Comparison of ENCODE assay signal across 22 cellular contexts in genomic region chr5:41503321-41503720, GRCh38. TPM values are rescaled to one million over a fixed set of nuclear protein-coding genes. Genes with fewer than 3 reads are reported as not detected.
"Had no signal": no experiment of that assay in that cellular context is flagged by ENCODE, and none has a peak within 500 bp of the region (broad histone marks: within the 10 kb centered on the region; RNA-seq: fewer than 3 reads in every experiment).

No MANE protein-coding gene starts in this region.

- H3K4me1 Mint-ChIP-seq: naive thymus-derived CD4-positive, alpha-beta T cell; stimulated activated memory B cell treated with anti-CD40 and anti-IgM and Interleukin-4, amounts not matched to agents 10 μg/mL and 1 μg/mL and 100 μg/mL, for 72 hours had no signal

- H3K36me3 ChIP-seq: esophagus muscularis mucosa, gastroesophageal sphincter, spleen, tibial artery, upper lobe of left lung, uterus had no signal

- H3K4me3 ChIP-seq: esophagus muscularis mucosa, gastroesophageal sphincter, spleen, tibial artery, upper lobe of left lung, uterus had no signal

- H3K36me3 Mint-ChIP-seq: naive thymus-derived CD4-positive, alpha-beta T cell; stimulated activated memory B cell treated with anti-CD40 and anti-IgM and Interleukin-4, amounts not matched to agents 10 μg/mL and 1 μg/mL and 100 μg/mL, for 72 hours had no signal

- DNase-seq: effector memory CD4-positive, alpha-beta T cell; foreskin fibroblast; head of caudate nucleus; hippocampal formation; kidney glomerular epithelial cell; mesendoderm; naive thymus-derived CD4-positive, alpha-beta T cell; posterior cingulate gyrus; spleen; stimulated activated CD4-positive, alpha-beta T cell treated with anti-CD3 and anti-CD28 coated beads, Interleukin-15, amount 100 ng/mL, for 24 hours; stimulated activated CD4-positive, alpha-beta T cell treated with anti-CD3 and anti-CD28 coated beads, Interleukin-1b, Interleukin-23, amount 100 ng/mL, for 48 hours; stimulated activated CD4-positive, alpha-beta T cell treated with anti-CD3 and anti-CD28 coated beads, Interleukin-4, amount 100 ng/mL, for 24 hours; tibial artery; upper lobe of left lung; uterus had no signal

- ATAC-seq: gastroesophageal sphincter; naive thymus-derived CD4-positive, alpha-beta T cell; sciatic nerve; stimulated activated memory B cell treated with anti-CD40 and anti-IgM and Interleukin-4, amounts not matched to agents 10 μg/mL and 1 μg/mL and 100 μg/mL, for 72 hours had no signal

- H3K9me3 Mint-ChIP-seq: stimulated activated naive CD8-positive, alpha-beta T cell treated with anti-CD3 and anti-CD28 coated beads, Interleukin-15, Interleukin-2, amounts not matched to agents 100 ng/mL and 50 ng/mL, for 24 hours had no signal

- H3K9me3 ChIP-seq: esophagus muscularis mucosa, gastroesophageal sphincter, spleen, tibial artery, upper lobe of left lung, uterus had no signal

- H3K4me1 ChIP-seq: esophagus muscularis mucosa, gastroesophageal sphincter, spleen, tibial artery, upper lobe of left lung, uterus had no signal

- H3K4me3 Mint-ChIP-seq: naive thymus-derived CD4-positive, alpha-beta T cell; stimulated activated memory B cell treated with anti-CD40 and anti-IgM and Interleukin-4, amounts not matched to agents 10 μg/mL and 1 μg/mL and 100 μg/mL, for 72 hours; stimulated activated naive CD8-positive, alpha-beta T cell treated with anti-CD3 and anti-CD28 coated beads, Interleukin-15, Interleukin-2, amounts not matched to agents 100 ng/mL and 50 ng/mL, for 24 hours had no signal

- H3K27ac ChIP-seq: epithelial cell of prostate, esophagus muscularis mucosa, gastroesophageal sphincter, spleen, tibial artery, upper lobe of left lung, uterus had no signal

- H3K27ac Mint-ChIP-seq: naive thymus-derived CD4-positive, alpha-beta T cell; stimulated activated memory B cell treated with anti-CD40 and anti-IgM and Interleukin-4, amounts not matched to agents 10 μg/mL and 1 μg/mL and 100 μg/mL, for 72 hours; stimulated activated naive CD8-positive, alpha-beta T cell treated with anti-CD3 and anti-CD28 coated beads, Interleukin-15, Interleukin-2, amounts not matched to agents 100 ng/mL and 50 ng/mL, for 24 hours had no signal

- H3K27me3 Mint-ChIP-seq: stimulated activated memory B cell treated with anti-CD40 and anti-IgM and Interleukin-4, amounts not matched to agents 10 μg/mL and 1 μg/mL and 100 μg/mL, for 72 hours had no signal

- H3K27me3 ChIP-seq: esophagus muscularis mucosa, gastroesophageal sphincter, spleen, tibial artery, upper lobe of left lung, uterus had no signal

RNA-seq across cellular contexts. Expression of gene PLCXD3, which starts 7.1 kb away (rescaled TPM):
- total RNA-seq: naive thymus-derived CD4-positive, alpha-beta T cell; osteocyte had no signal
- polyA plus RNA-seq: naive thymus-derived CD4-positive, alpha-beta T cell had no signal
